ENCODE assay signal across 1 cellular context in genomic region chr6:6008648-6009421, GRCh38.
TF ChIP-seq lines count a peak whose summit lies in the region.

No MANE protein-coding gene starts in this region.

TF ChIP-seq in HepG2, 621 proteins besides CTCF, POLR2A, EP300 and RAD21 (continued from another document and continues in another):
- TF ChIP-seq PRDM4 (CRISPR knock-in tag; IDR thresholded peaks at IDR 0.05; ENCODE audit: borderline replicate concordance) (no peak), ZSCAN29 (CRISPR knock-in tag; conservative IDR thresholded peaks at IDR 0.05) (no peak), ZNF790 (CRISPR knock-in tag; IDR thresholded peaks at IDR 0.05; ENCODE audit: borderline replicate concordance) (no peak), AKAP8 (CRISPR knock-in tag; IDR thresholded peaks at IDR 0.05) (no peak), FOXA3 (CRISPR knock-in tag; IDR thresholded peaks at IDR 0.05) (no peak), ZNF275 (CRISPR knock-in tag; IDR thresholded peaks at IDR 0.05; ENCODE audit: borderline replicate concordance) (no peak), ZGPAT (CRISPR knock-in tag; IDR thresholded peaks at IDR 0.05) (0 out of 2 replicates have a peak, but pooled peaks have one; percentile 17), PREB (CRISPR knock-in tag; IDR thresholded peaks at IDR 0.05) (no peak), NFKB2 (CRISPR knock-in tag; IDR thresholded peaks at IDR 0.05; ENCODE audit: borderline replicate concordance) (no peak), PRDM10 (CRISPR knock-in tag; IDR thresholded peaks at IDR 0.05; ENCODE audit: low read depth) (no peak), YY1 (IDR thresholded peaks at IDR 0.05; ENCODE audit: insufficient read depth, insufficient replicate concordance, low read depth, low read length) (peak; percentile 11), SP2 (CRISPR knock-in tag; IDR thresholded peaks at IDR 0.05) (no peak), ATAD3A (CRISPR knock-in tag; IDR thresholded peaks at IDR 0.05) (no peak), SP5 (CRISPR knock-in tag; IDR thresholded peaks at IDR 0.05; ENCODE audit: borderline replicate concordance, low read depth) (peak; percentile 57), HNF4A (CRISPR knock-in tag; IDR thresholded peaks at IDR 0.05) (no peak), ONECUT2 (CRISPR knock-in tag; IDR thresholded peaks at IDR 0.05) (no peak), GPN1 (CRISPR knock-in tag; IDR thresholded peaks at IDR 0.05; ENCODE audit: borderline replicate concordance) (no peak), PLRG1 (conservative IDR thresholded peaks at IDR 0.05) (no peak), ATF3 (CRISPR knock-in tag; IDR thresholded peaks at IDR 0.05) (no peak), AFF4 (CRISPR knock-in tag; IDR thresholded peaks at IDR 0.05) (no peak), PATZ1 (CRISPR knock-in tag; IDR thresholded peaks at IDR 0.05) (peak; percentile 89), SNAPC5 (CRISPR knock-in tag; IDR thresholded peaks at IDR 0.05; ENCODE audit: borderline replicate concordance) (no peak), HES4 (CRISPR knock-in tag; IDR thresholded peaks at IDR 0.05; ENCODE audit: borderline replicate concordance) (no peak), MEIS1 (CRISPR knock-in tag; IDR thresholded peaks at IDR 0.05; ENCODE audit: borderline replicate concordance) (no peak), E2F5 (CRISPR knock-in tag; conservative IDR thresholded peaks at IDR 0.05) (no peak), SAFB2 (CRISPR knock-in tag; IDR thresholded peaks at IDR 0.05; ENCODE audit: borderline replicate concordance, low read depth) (0 out of 2 replicates have a peak, but pooled peaks have one; percentile 30), ATF4 (CRISPR knock-in tag; IDR thresholded peaks at IDR 0.05) (no peak), MTA3 (CRISPR knock-in tag; IDR thresholded peaks at IDR 0.05) (no peak), ZKSCAN8 (CRISPR knock-in tag; IDR thresholded peaks at IDR 0.05; ENCODE audit: borderline replicate concordance) (no peak), ZNF674 (CRISPR knock-in tag; IDR thresholded peaks at IDR 0.05; ENCODE audit: low read depth) (no peak), ZNF841 (CRISPR knock-in tag; IDR thresholded peaks at IDR 0.05; ENCODE audit: borderline replicate concordance) (no peak), IRX3 (CRISPR knock-in tag; IDR thresholded peaks at IDR 0.05; ENCODE audit: borderline replicate concordance, low read depth) (no peak), MAX (IDR thresholded peaks at IDR 0.05) (peak; percentile 18; the same call in 1 of the 2 replicates), SCMH1 (CRISPR knock-in tag; IDR thresholded peaks at IDR 0.05; ENCODE audit: borderline replicate concordance) (no peak), ZNF652 (CRISPR knock-in tag; IDR thresholded peaks at IDR 0.05; ENCODE audit: borderline replicate concordance, low read depth) (no peak), ISL2 (CRISPR knock-in tag; IDR thresholded peaks at IDR 0.05) (no peak), NR2F6 (IDR thresholded peaks at IDR 0.05) (no peak), NR2F6 (CRISPR knock-in tag; IDR thresholded peaks at IDR 0.05) (no peak), POGK (CRISPR knock-in tag; conservative IDR thresholded peaks at IDR 0.05) (0 out of 2 replicates have a peak, but pooled peaks have one; percentile 16), ZNF788 (CRISPR knock-in tag; IDR thresholded peaks at IDR 0.05; ENCODE audit: borderline replicate concordance) (0 out of 2 replicates have a peak, but pooled peaks have one; percentile 2)
